ENCODE assay signal across 8 cellular contexts in the genomic region with DNA sequence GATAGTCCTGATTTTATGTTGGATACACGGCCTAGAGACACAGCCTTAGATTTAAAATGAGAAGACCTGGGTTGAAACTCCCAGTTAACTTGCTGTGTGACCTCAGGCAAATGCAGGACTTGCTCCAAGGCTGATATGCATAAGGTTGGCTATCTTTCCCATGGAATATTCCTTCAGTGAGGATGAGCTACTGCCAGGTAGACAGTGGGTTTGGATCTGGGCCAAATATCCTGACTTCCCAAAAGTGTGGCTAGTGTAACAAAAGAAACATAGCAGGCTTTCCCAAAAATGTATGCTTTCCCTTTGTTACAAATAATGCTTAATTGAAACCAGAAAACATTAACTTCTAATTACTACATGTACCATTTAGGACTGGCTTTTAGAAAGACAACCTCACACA. TPM values are rescaled to one million over a fixed set of nuclear protein-coding genes. Genes with fewer than 3 reads are reported as not detected.
A peak's percentile ranks its signal among the peaks of the same experiment; 100 is the strongest.
DNase-seq lines count a peak whose midpoint lies in the region; ATAC-seq and TF ChIP-seq lines count a peak whose summit lies in the region.

No MANE protein-coding gene starts in this region.

- TF ChIP-seq POLR2A in transverse colon (IDR thresholded peaks at IDR 0.05), result no peak

- no peak for TF ChIP-seq EP300 in transverse colon (IDR thresholded peaks at IDR 0.05; ENCODE audit: low read depth)

- H3K4me2 ChIP-seq in mesendoderm (ENCODE audit: low read length), result no peak overlapping the region

- H3K36me3 Mint-ChIP-seq in activated naive CD4-positive, alpha-beta T cell treated with anti-CD3 and anti-CD28 coated beads, Interleukin-2, amount 10 ng/mL, durations not matched to agents 7 days and 5 days, result peaks cover 22% of the 10 kb centered on the region

- H3K9me3 Mint-ChIP-seq in activated naive CD4-positive, alpha-beta T cell treated with anti-CD3 and anti-CD28 coated beads, Interleukin-2, amount 10 ng/mL, durations not matched to agents 7 days and 5 days, result no peaks in the 10 kb centered on the region

- H3K9me3 ChIP-seq in ascending aorta, result no peaks in the 10 kb centered on the region
- no peaks in the 10 kb centered on the region for H3K9me3 ChIP-seq in transverse colon

- H3K4me3 Mint-ChIP-seq in activated naive CD4-positive, alpha-beta T cell treated with anti-CD3 and anti-CD28 coated beads, Interleukin-2, amount 10 ng/mL, durations not matched to agents 7 days and 5 days, result peak overlapping the region; percentile 83

- H2AK5ac ChIP-seq in mesendoderm (ENCODE audit: low read length), result no peak overlapping the region

- no peak overlapping the region for H3K23ac ChIP-seq in mesendoderm (ENCODE audit: low read length)

- H3K27ac ChIP-seq in ascending aorta (peak overlapping the region; percentile 93 to 96), mesendoderm (ENCODE audit: low read depth, low read length) (no peak overlapping the region), transverse colon (peak overlapping the region; percentile 91 to 97 (median 96))

- peak overlapping the region; percentile 13 for H4K5ac ChIP-seq in mesendoderm (ENCODE audit: low read length)

- H3K79me1 ChIP-seq in mesendoderm (ENCODE audit: low read length), result no peaks in the 10 kb centered on the region

- H3K4ac ChIP-seq in mesendoderm (ENCODE audit: low read depth, low read length), result no peak overlapping the region

- no peak overlapping the region for H2BK15ac ChIP-seq in mesendoderm (replicated peaks; ENCODE audit: low read depth)

- WGBS in mesendoderm (ENCODE audit: extremely low coverage, insufficient coverage, low lambda C conversion rate), result no CpG with 5 or more reads among the region's 1 CpG
- 30% methylated on average over 1 of the region's 1 CpG; no CpG with 5 or more reads in 1 of the 2 donors for WGBS in transverse colon (ENCODE audit: low coverage in 1 of 2), 2 donors

- no peak overlapping the region for H3K9ac ChIP-seq in mesendoderm (ENCODE audit: low read length)

- H4K8ac ChIP-seq in mesendoderm (ENCODE audit: low read depth, low read length), result no peak overlapping the region

- H3K27me3 ChIP-seq in ascending aorta, result no peaks in the 10 kb centered on the region
- no peaks in the 10 kb centered on the region for H3K27me3 ChIP-seq in mesendoderm (ENCODE audit: insufficient read depth, low read length, poor library complexity)
- no peaks in the 10 kb centered on the region for H3K27me3 ChIP-seq in transverse colon

- no peak overlapping the region for H2BK120ac ChIP-seq in mesendoderm (ENCODE audit: low read depth, low read length)

- H3K27me3 Mint-ChIP-seq in activated naive CD4-positive, alpha-beta T cell treated with anti-CD3 and anti-CD28 coated beads, Interleukin-2, amount 10 ng/mL, durations not matched to agents 7 days and 5 days, result peaks cover 17% of the 10 kb centered on the region

- H3K56ac ChIP-seq in mesendoderm (ENCODE audit: low read length), result peak overlapping the region; percentile 79

- ATAC-seq in HG03097 (IDR thresholded peaks at IDR 0.05; ENCODE audit: low FRiP score, unreplicated experiment), result no peak

- no peak overlapping the region for H2BK5ac ChIP-seq in mesendoderm (ENCODE audit: low read length)

- H3K4me1 Mint-ChIP-seq in activated naive CD4-positive, alpha-beta T cell treated with anti-CD3 and anti-CD28 coated beads, Interleukin-2, amount 10 ng/mL, durations not matched to agents 7 days and 5 days, result peaks cover 55% of the 10 kb centered on the region

- H3K4me3 ChIP-seq in ascending aorta, result peak overlapping the region; percentile 73 to 81
- no peak overlapping the region for H3K4me3 ChIP-seq in mesendoderm (ENCODE audit: low read length)
- peak overlapping the region in 1 of 4 donors; percentile 90 for H3K4me3 ChIP-seq in transverse colon

- in situ Hi-C loops in transverse colon (cut with MboI; ENCODE audit: low pct_ligation_motif_present in 1 of 4, low pct_unique_long_range_greater_than_20kb in 1 of 4, low sequenced_read_pairs in 3 of 4), result no loop called here

- peaks cover 0 to 1% of the 10 kb centered on the region in 2 donors for H3K36me3 ChIP-seq in ascending aorta
- no peaks in the 10 kb centered on the region for H3K36me3 ChIP-seq in mesendoderm (ENCODE audit: control insufficient read depth, insufficient read depth, low read length)
- H3K36me3 ChIP-seq in transverse colon, result no peaks in the 10 kb centered on the region

- TF ChIP-seq CTCF in ascending aorta (IDR thresholded peaks at IDR 0.05) (no peak), transverse colon (IDR thresholded peaks at IDR 0.05) (no peak)

- H3K79me2 ChIP-seq in mesendoderm (ENCODE audit: control insufficient read depth, insufficient read depth, low read length), result no peaks in the 10 kb centered on the region

- no peak overlapping the region for H3K18ac ChIP-seq in mesendoderm (ENCODE audit: low read length)

- DNase-seq in activated naive CD4-positive, alpha-beta T cell treated with anti-CD3 and anti-CD28 coated beads, Interleukin-2, amount 10 ng/mL, durations not matched to agents 7 days and 5 days, result no peak
- no peak for DNase-seq in activated naive CD4-positive, alpha-beta T cell treated with anti-CD3 and anti-CD28 coated beads, Interleukin-2, amount 50 U/mL, for 16 hours
- no peak for DNase-seq in ascending aorta (ENCODE audit: low spot score in 2 of 2)
- no peak for DNase-seq in mesendoderm
- DNase-seq in transverse colon, result no peak
- DNase-seq in NCI-H446 (lab: John Stamatoyannopoulos, UW), result no peak
- no peak for DNase-seq in epidermal melanocyte (ENCODE audit: insufficient read length, low spot score)

- intact Hi-C loops in ascending aorta (cut with DNase I), result loop anchor here (2.0 kb wide), 1 partner anchor 65 kb away; a partner anchor contains a TSS
- intact Hi-C loops in transverse colon (cut with DNase I; ENCODE audit: low total_unique reads), result no loop called here

- peak overlapping the region; percentile 86 for H3K27ac Mint-ChIP-seq in activated naive CD4-positive, alpha-beta T cell treated with anti-CD3 and anti-CD28 coated beads, Interleukin-2, amount 10 ng/mL, durations not matched to agents 7 days and 5 days

- H3K4me1 ChIP-seq in ascending aorta (peaks cover 0 to 25% of the 10 kb centered on the region in 2 donors), mesendoderm (ENCODE audit: control insufficient read depth, low read depth, low read length) (peaks cover 7% of the 10 kb centered on the region), transverse colon (peaks cover 0 to 33% (median 12%) of the 10 kb centered on the region in 4 donors)

- CTCF ChIA-PET in activated naive CD4-positive, alpha-beta T cell treated with anti-CD3 and anti-CD28 coated beads, Interleukin-2, amount 10 ng/mL, durations not matched to agents 7 days and 5 days (lab: Charles Lee), result interaction anchor here (0.8 to 1.5 kb wide), 2 partner anchors 9 to 310 kb away, joined by 3 to 6 read pairs; no protein-coding TSS in a partner anchor

RNA-seq across cellular contexts. Expression of a gene that starts 0.7 kb away (rescaled TPM):
- total RNA-seq in ascending aorta (3.2 TPM), transverse colon (10 to 100 TPM in 2 of 4 donors, 1 to 10 TPM in 2; 6.4 to 44.4 (median 12.5) TPM)
- 8.1 TPM for polyA plus RNA-seq in mesendoderm (2013, experiment 1 of 2)
- 7.9 TPM for polyA plus RNA-seq in mesendoderm (2013, experiment 2 of 2)
